ENCODE assay signal across 10 cellular contexts in the genomic region with DNA sequence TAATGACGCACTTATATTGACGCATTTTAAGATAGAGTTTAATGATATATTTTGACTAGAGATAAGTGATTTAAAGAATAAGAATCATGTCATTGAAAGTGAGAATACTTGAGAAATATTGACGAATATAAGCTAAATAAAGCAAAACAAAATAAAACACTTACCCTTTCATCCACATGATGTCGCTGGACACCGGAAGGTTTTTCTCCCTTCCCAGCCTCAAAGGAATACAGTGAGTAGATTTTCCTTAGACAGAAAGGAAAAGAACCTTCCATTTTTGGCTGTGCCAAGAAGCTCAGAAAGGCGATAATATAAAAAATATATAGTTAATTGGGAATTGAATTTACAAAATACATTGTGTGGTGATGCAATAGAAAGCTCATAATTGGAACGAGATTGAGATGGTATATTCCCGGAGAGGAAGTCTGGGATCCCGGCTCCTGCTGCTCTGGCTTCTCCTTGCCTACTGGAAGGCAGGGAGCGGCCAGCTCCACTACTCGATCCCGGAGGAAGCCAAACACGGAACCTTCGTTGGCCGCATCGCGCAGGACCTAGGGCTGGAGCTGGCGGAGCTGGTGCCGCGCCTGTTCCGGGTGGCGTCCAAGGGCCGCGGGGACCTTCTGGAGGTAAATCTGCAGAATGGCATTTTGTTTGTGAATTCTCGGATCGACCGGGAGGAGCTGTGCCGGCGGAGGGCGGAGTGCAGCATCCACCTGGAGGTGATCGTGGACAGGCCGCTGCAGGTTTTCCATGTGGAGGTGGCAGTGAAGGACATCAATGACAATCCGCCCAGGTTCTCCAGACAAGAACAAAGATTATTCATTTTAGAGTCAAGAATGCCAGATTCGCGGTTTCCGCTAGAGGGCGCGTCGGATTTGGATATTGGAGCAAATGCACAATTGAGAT. TPM values are rescaled to one million over a fixed set of nuclear protein-coding genes. Genes with fewer than 3 reads are reported as not detected.
DNase-seq lines count a peak whose midpoint lies in the region; FAIRE-seq and TF ChIP-seq lines count a peak whose summit lies in the region.
"Had no signal": no experiment of that assay in that cellular context is flagged by ENCODE, and none has a peak within 500 bp of the region (broad histone marks: within the 10 kb centered on the region; RNA-seq: fewer than 3 reads in every experiment).

A gene (plus strand): TSS at position 239 of the 906 bp plus-strand sequence.

- DNase-seq in GM06990 (ENCODE audit: extremely low read depth, insufficient read length) (no peak), RWPE1 (ENCODE audit: low spot score) (no peak), fibroblast of villous mesenchyme (ENCODE audit: low read depth) (no peak), SKM-1 (lab: John Stamatoyannopoulos, UW; ENCODE audit: unreplicated experiment) (no peak), H54 (ENCODE audit: insufficient read length, low spot score) (no peak), iPS-NIHi7 (ENCODE audit: extremely low spot score) (no peak), hippocampal formation (lab: John Stamatoyannopoulos, UW) (no peak)
- DNase-seq: HCEC 1CT had no signal

- H3K27me3 ChIP-seq in GM06990 (replicated peaks; ENCODE audit: control insufficient read depth, insufficient read depth, low read length), result no peaks in the 10 kb centered on the region

- FAIRE-seq in H54 (lab: Jason Lieb, UNC), result no peak

- H3K27ac ChIP-seq in 22Rv1 (peak within 1 kb of the TSS; percentile 81), RWPE1 (no peak within 1 kb of the TSS)

- TF ChIP-seq CTCF in 22Rv1 (IDR thresholded peaks at IDR 0.05), result peak; percentile 56
- TF ChIP-seq CTCF in GM06990 (IDR thresholded peaks at IDR 0.05; ENCODE audit: insufficient read depth, low read length, poor library complexity, severe bottlenecking), result peak; percentile 8
- peak; percentile 70 for TF ChIP-seq CTCF in RWPE1 (conservative IDR thresholded peaks at IDR 0.05; ENCODE audit: low read depth)
- peak; percentile 52 for TF ChIP-seq CTCF in fibroblast of villous mesenchyme (IDR thresholded peaks at IDR 0.05; ENCODE audit: insufficient read depth, low read depth, low read length)

- no peak for TF ChIP-seq POLR2A in H54 (IDR thresholded peaks at IDR 0.05; ENCODE audit: low read depth, low read length)

- POLR2A ChIA-PET in RWPE1 (lab: Yijun Ruan, JAX; ENCODE audit: low non-redundant PET), result no interaction called here

- H3K4me3 ChIP-seq in GM06990 (replicated peaks; ENCODE audit: low read depth, low read length) (no peak within 1 kb of the TSS), fibroblast of villous mesenchyme (ENCODE audit: low read depth, low read length) (no peak within 1 kb of the TSS)

- CTCF ChIA-PET in RWPE1 (lab: Yijun Ruan, JAX), result interaction anchor here (0.6 to 1.1 kb wide), 6 partner anchors 13 to 228 kb away, joined by 3 to 7 read pairs (median 3); no protein-coding TSS in a partner anchor

- H3K36me3 ChIP-seq in GM06990 (ENCODE audit: control insufficient read depth, insufficient read depth, low read length), result no peaks in the 10 kb centered on the region

RNA-seq across cellular contexts. Expression of the gene that starts here (rescaled TPM):
- total RNA-seq in fibroblast of villous mesenchyme, result under 0.01 TPM in 2 replicates
- total RNA-seq: skeletal muscle tissue had no signal

Comparison
In these comparisons a context has a peak if more than half of its experiments do, and no peak if none do; other contexts are left out.
1. CTCF ChIP-seq: peak in every context shown above with its lines; median percentile 70 in RWPE1; 56 in 22Rv1; 52 in fibroblast of villous mesenchyme; 8 in GM06990.